ENCODE assay signal across 1 cellular context in the genomic region with DNA sequence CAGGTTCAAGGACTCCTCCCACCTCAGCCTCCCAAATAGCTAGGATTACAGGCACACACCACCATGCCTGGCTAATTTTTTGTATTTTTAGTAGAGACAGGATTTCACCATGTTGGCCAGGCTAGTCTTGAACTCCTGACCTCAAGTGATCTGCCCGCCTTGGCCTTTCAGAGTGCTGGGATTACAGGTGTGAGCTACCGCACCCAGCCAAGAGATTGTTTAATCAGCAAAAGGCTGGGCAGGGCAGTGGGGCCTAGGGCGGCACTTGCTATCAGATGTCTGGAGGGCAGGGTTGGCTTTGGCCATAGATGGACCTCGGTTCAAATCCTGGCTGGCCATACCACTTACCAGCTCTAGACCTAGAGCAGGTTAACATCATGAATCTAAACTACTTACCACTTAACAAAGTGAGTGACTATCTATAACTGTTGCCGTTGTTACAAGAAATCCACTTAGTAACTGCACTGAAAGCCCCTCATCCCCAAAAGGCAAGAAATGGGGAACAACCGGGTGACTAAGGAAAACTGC.
TF ChIP-seq lines count a peak whose summit lies in the region.

No MANE protein-coding gene starts in this region.

TF ChIP-seq in K562, 482 proteins besides CTCF, POLR2A, EP300 and RAD21:
- TF ChIP-seq, protein P1, sequence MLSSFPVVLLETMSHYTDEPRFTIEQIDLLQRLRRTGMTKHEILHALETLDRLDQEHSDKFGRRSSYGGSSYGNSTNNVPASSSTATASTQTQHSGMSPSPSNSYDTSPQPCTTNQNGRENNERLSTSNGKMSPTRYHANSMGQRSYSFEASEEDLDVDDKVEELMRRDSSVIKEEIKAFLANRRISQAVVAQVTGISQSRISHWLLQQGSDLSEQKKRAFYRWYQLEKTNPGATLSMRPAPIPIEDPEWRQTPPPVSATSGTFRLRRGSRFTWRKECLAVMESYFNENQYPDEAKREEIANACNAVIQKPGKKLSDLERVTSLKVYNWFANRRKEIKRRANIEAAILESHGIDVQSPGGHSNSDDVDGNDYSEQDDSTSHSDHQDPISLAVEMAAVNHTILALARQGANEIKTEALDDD (IDR thresholded peaks at IDR 0.05) = 0 out of 2 replicates have a peak, but pooled peaks have one; percentile 23
- 0 out of 2 replicates have a peak, but pooled peaks have one; percentile 27 for TF ChIP-seq NFE2 (IDR thresholded peaks at IDR 0.05; ENCODE audit: low read depth)
